Comparison of ENCODE assay signal across 9 cellular contexts in genomic region chrX:51891821-51892551, GRCh38. TPM values are rescaled to one million over a fixed set of nuclear protein-coding genes. Genes with fewer than 3 reads are reported as not detected.
DNase-seq lines count a peak whose midpoint lies in the region; ATAC-seq, FAIRE-seq and TF ChIP-seq lines count a peak whose summit lies in the region.
"Had no signal": no experiment of that assay in that cellular context is flagged by ENCODE, and none has a peak within 500 bp of the region (broad histone marks: within the 10 kb centered on the region; RNA-seq: fewer than 3 reads in every experiment).

No MANE protein-coding gene starts in this region.

- H3F3A ChIP-seq in Loucy (ENCODE audit: low read depth), result no peaks in the 10 kb centered on the region

- H3K4me2 ChIP-seq in Loucy (ENCODE audit: low read depth, low read length, poor library complexity, severe bottlenecking) (peak overlapping the region; percentile 73), astrocyte (ENCODE audit: low read length) (peak overlapping the region; percentile 87)

- H3K27me3 Mint-ChIP-seq in astrocyte (ENCODE audit: low read depth, unreplicated experiment) (no peaks in the 10 kb centered on the region), progenitor cell of endocrine pancreas (no peaks in the 10 kb centered on the region)

- no peak for ATAC-seq in HG03139 (IDR thresholded peaks at IDR 0.05; ENCODE audit: unreplicated experiment)
- ATAC-seq in HG03045 (IDR thresholded peaks at IDR 0.05; ENCODE audit: unreplicated experiment), result no peak

- H3K27ac ChIP-seq in astrocyte (ENCODE audit: low read depth, low read length), result peak overlapping the region; percentile 56
- H3K27ac ChIP-seq: KMS-11 had no signal

- H3K4me3 Mint-ChIP-seq in astrocyte (ENCODE audit: unreplicated experiment) (no peak overlapping the region), progenitor cell of endocrine pancreas (ENCODE audit: low read depth) (no peak overlapping the region)

- H3K9me2 ChIP-seq in Loucy (replicated peaks; ENCODE audit: low read depth, low read length), result no peaks in the 10 kb centered on the region

- H3K36me3 Mint-ChIP-seq in astrocyte (ENCODE audit: low read depth, unreplicated experiment), result peaks cover 2% of the 10 kb centered on the region
- peaks cover 6% of the 10 kb centered on the region for H3K36me3 Mint-ChIP-seq in progenitor cell of endocrine pancreas (ENCODE audit: insufficient read depth)

- H3K4me1 Mint-ChIP-seq in astrocyte (ENCODE audit: low read depth, unreplicated experiment) (peaks cover 18% of the 10 kb centered on the region), progenitor cell of endocrine pancreas (ENCODE audit: low read depth) (peaks cover 11% of the 10 kb centered on the region)

- H3K27ac Mint-ChIP-seq in astrocyte (ENCODE audit: unreplicated experiment) (peak overlapping the region; percentile 62), progenitor cell of endocrine pancreas (no peak overlapping the region)

- H3K9me3 Mint-ChIP-seq in astrocyte (ENCODE audit: unreplicated experiment) (no peaks in the 10 kb centered on the region), progenitor cell of endocrine pancreas (ENCODE audit: low read depth) (peaks cover 6% of the 10 kb centered on the region)

- DNase-seq in ELF-1 (ENCODE audit: low read depth, low spot score), result peak; percentile 84
- DNase-seq in astrocyte (ENCODE audit: low read depth), result peak; percentile 75
- DNase-seq in medulla oblongata (ENCODE audit: extremely low spot score), result peak; percentile 71
- DNase-seq in progenitor cell of endocrine pancreas (ENCODE audit: low spot score, unreplicated experiment), result no peak
- DNase-seq in NOMO-1 treated with DMSO at 0.1 percent for 48 hours (lab: John Stamatoyannopoulos, UW; ENCODE audit: unreplicated experiment), result no peak

- peak overlapping the region; percentile 97 for H3K4me3 ChIP-seq in Loucy (ENCODE audit: low read length, poor library complexity, severe bottlenecking)
- no peak overlapping the region for H3K4me3 ChIP-seq in astrocyte (ENCODE audit: insufficient read depth, low read depth, low read length)

- H4K20me1 ChIP-seq in Loucy (ENCODE audit: insufficient read depth, low read length, poor library complexity, severe bottlenecking) (peaks cover 19% of the 10 kb centered on the region), astrocyte (ENCODE audit: insufficient read depth, low read length) (peaks cover 25% of the 10 kb centered on the region)

- H2AFZ ChIP-seq in Loucy (ENCODE audit: low read length) (no peak overlapping the region), astrocyte (ENCODE audit: low read depth, low read length) (no peak overlapping the region)

- no peaks in the 10 kb centered on the region for H3K27me3 ChIP-seq in Loucy (ENCODE audit: insufficient read depth, low read length, poor library complexity, severe bottlenecking)
- H3K27me3 ChIP-seq in astrocyte (ENCODE audit: insufficient read depth, low read length), result no peaks in the 10 kb centered on the region

- no peak for TF ChIP-seq CTCF in Loucy (conservative IDR thresholded peaks at IDR 0.05; ENCODE audit: low read length)
- TF ChIP-seq CTCF in astrocyte (IDR thresholded peaks at IDR 0.05; ENCODE audit: insufficient read depth, low read depth, low read length), result no peak
- no peak for TF ChIP-seq CTCF in progenitor cell of endocrine pancreas (IDR thresholded peaks at IDR 0.05; ENCODE audit: unreplicated experiment)

- peak; percentile 100 for FAIRE-seq in astrocyte (lab: Jason Lieb, UNC)

- H3K4me1 ChIP-seq in Loucy (ENCODE audit: insufficient read depth, low read length, poor library complexity, severe bottlenecking), result peaks cover 29% of the 10 kb centered on the region
- H3K4me1 ChIP-seq in astrocyte (ENCODE audit: insufficient read depth, low read length), result peaks cover 26% of the 10 kb centered on the region

- H3K9ac ChIP-seq in Loucy (ENCODE audit: low read depth, low read length, poor library complexity, severe bottlenecking), result peak overlapping the region; percentile 66
- peak overlapping the region; percentile 52 for H3K9ac ChIP-seq in astrocyte (ENCODE audit: low read length)
- H3K9ac ChIP-seq: KMS-11 had no signal

- H3K79me2 ChIP-seq in Loucy (ENCODE audit: insufficient read depth, low read length) (peaks cover 36% of the 10 kb centered on the region), astrocyte (ENCODE audit: insufficient read depth, low read length) (peaks cover 36% of the 10 kb centered on the region)

- H3K9me3 ChIP-seq in Loucy (ENCODE audit: insufficient read depth, low read depth, low read length) (no peaks in the 10 kb centered on the region), astrocyte (ENCODE audit: insufficient read depth, low read depth, low read length) (no peaks in the 10 kb centered on the region)

- H3K36me3 ChIP-seq in Loucy (ENCODE audit: insufficient read depth, low read length) (peaks cover 10% of the 10 kb centered on the region; the same call in 1 of the 2 replicates), astrocyte (ENCODE audit: insufficient read depth, low read length) (peaks cover 5% of the 10 kb centered on the region)

RNA-seq across cellular contexts. Expression of gene MAGED1, which starts 1.4 kb away (rescaled TPM):
- 412 and 440 TPM in 2 replicates for total RNA-seq in astrocyte
- total RNA-seq in progenitor cell of endocrine pancreas, result 230 and 232 TPM in 2 replicates

Comparison
In these comparisons a context has a peak if more than half of its experiments do, and no peak if none do; other contexts are left out.
1. DNase-seq: peak in ELF-1 (single experiment), astrocyte (single experiment) and medulla oblongata (single experiment); none in progenitor cell of endocrine pancreas (single experiment) and NOMO-1 treated with DMSO at 0.1 percent for 48 hours (single experiment).